In genomic region chr2:24899361-24899760, GRCh38 we compare ENCODE assay signal across 15 cellular contexts.
"Had no signal": no experiment of that assay in that cellular context is flagged by ENCODE, and none has a peak within 500 bp of the region (broad histone marks: within the 10 kb centered on the region; RNA-seq: fewer than 3 reads in every experiment).

No MANE protein-coding gene starts in this region.

- H3K4me1 Mint-ChIP-seq: naive B cell, nephron had no signal

- H3K27ac Mint-ChIP-seq: nephron, type B pancreatic cell had no signal

- H3K27me3 Mint-ChIP-seq: naive B cell, type B pancreatic cell had no signal

- H3K4me3 Mint-ChIP-seq: naive B cell, nephron, type B pancreatic cell had no signal

- ATAC-seq: foreskin keratinocyte; left colon; psoas muscle; stimulated activated naive CD8-positive, alpha-beta T cell treated with anti-CD3 and anti-CD28 coated beads, Interleukin-15, Interleukin-2, amounts not matched to agents 100 U/mL and 50 U/mL, for 24 hours had no signal

- DNase-seq: dermis blood vessel endothelial cell; erythroblast; foreskin keratinocyte; kidney; left colon; mesendoderm; naive B cell; psoas muscle; retina; sigmoid colon; stimulated activated CD4-positive, alpha-beta T cell treated with anti-CD3 and anti-CD28 coated beads, Interleukin-12 subunit alpha, Interleukin-12 subunit beta, amount 100 ng/mL, for 4 hours; stimulated activated naive CD8-positive, alpha-beta T cell treated with anti-CD3 and anti-CD28 coated beads, Interleukin-15, Interleukin-2, amounts not matched to agents 100 U/mL and 50 U/mL, for 24 hours; thyroid gland had no signal
